In the genomic region with DNA sequence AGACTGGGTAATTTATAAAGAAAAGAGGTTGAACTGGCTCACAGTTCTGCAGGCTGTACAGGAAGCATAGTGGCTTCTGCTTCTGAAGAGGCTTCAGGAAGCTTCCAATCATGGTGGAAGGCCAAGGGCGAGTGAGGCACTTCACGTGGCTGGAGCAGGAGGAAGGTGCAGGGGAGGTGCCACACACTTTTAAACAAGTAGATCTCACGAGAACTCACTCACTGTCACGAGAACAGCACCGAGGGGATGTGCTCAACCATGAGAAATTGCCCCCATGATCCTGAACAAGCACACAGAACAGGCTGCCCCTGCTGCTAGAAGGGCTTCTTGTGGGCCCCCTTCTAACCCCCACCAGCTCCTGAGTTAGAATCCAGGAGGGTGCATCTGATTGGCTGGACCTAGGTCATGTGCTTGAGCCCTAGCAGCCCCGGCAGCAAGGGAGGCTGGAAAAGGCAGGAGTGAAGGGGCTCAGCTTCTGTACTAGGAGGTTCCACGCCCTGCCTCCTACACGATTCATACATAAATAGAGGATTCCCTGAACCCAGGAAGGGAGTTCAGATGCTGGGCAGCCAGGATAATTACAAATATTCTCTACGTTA, we compare ENCODE assay signal across 31 cellular contexts.
"Had no signal": no experiment of that assay in that cellular context is flagged by ENCODE, and none has a peak within 500 bp of the region (broad histone marks: within the 10 kb centered on the region; RNA-seq: fewer than 3 reads in every experiment).

No MANE protein-coding gene starts in this region.

- DNase-seq: activated CD4-positive, alpha-beta T cell treated with anti-CD3 and anti-CD28 coated beads for 48 hours; activated CD4-positive, alpha-beta T cell treated with anti-CD3 and anti-CD28 coated beads, Interleukin-2, amount 50 U/mL, for 48 hours; activated CD8-positive, alpha-beta memory T cell treated with anti-CD3 and anti-CD28 coated beads for 24 hours; activated gamma-delta T cell; activated naive CD4-positive, alpha-beta T cell treated with anti-CD3 and anti-CD28 coated beads, Interleukin-2, amount 50 U/mL, for 16 hours; activated T-cell treated with anti-CD3 and anti-CD28 coated beads, Interleukin-2, amount 50 U/mL, for 1 hour; amniotic stem cell; brain microvascular endothelial cell; effector memory CD4-positive, alpha-beta T cell; gastrocnemius medialis; glutamatergic neuron; immature natural killer cell; kidney; left colon; naive thymus-derived CD8-positive, alpha-beta T cell; stimulated activated CD4-positive, alpha-beta T cell treated with anti-CD3 and anti-CD28 coated beads, Interleukin-12 subunit alpha, Interleukin-12 subunit beta, amount 100 ng/mL, for 4 hours; stimulated activated CD4-positive, alpha-beta T cell treated with anti-CD3 and anti-CD28 coated beads, Interleukin-4, amount 100 ng/mL, for 24 hours; stimulated activated naive CD8-positive, alpha-beta T cell treated with anti-CD3 and anti-CD28 coated beads, Interleukin-15, amount 100 ng/mL, for 72 hours; T-helper 9 cell; uterus had no signal

- ATAC-seq: activated CD4-positive, CD25-positive, alpha-beta regulatory T cell treated with anti-CD3 and anti-CD28 coated beads, Interleukin-2, amount 50 U/mL, for 24 hours; gastrocnemius medialis; naive thymus-derived CD8-positive, alpha-beta T cell; sciatic nerve; stimulated activated memory B cell treated with anti-CD40 and anti-IgM and Interleukin-4, amounts not matched to agents 10 μg/mL and 1 μg/mL and 100 μg/mL, for 72 hours; stimulated activated naive CD8-positive, alpha-beta T cell treated with anti-CD3 and anti-CD28 coated beads, Interleukin-15, amount 100 ng/mL, for 72 hours had no signal

- H3K27me3 Mint-ChIP-seq: stimulated activated memory B cell treated with anti-CD40 and anti-IgM and Interleukin-4, amounts not matched to agents 10 μg/mL and 1 μg/mL and 100 μg/mL, for 72 hours; stimulated activated naive CD8-positive, alpha-beta T cell treated with anti-CD3 and anti-CD28 coated beads, Interleukin-15, amount 100 ng/mL, for 72 hours had no signal

- H3K36me3 Mint-ChIP-seq: naive thymus-derived CD8-positive, alpha-beta T cell; type B pancreatic cell had no signal

- H3K36me3 ChIP-seq: brain microvascular endothelial cell, gastrocnemius medialis, neutrophil, uterus had no signal

- H3K9me3 ChIP-seq: gastrocnemius medialis, neutrophil, uterus had no signal

- H3K9me3 Mint-ChIP-seq: immature natural killer cell, type B pancreatic cell had no signal

- H3K4me3 ChIP-seq: coronary artery, dorsolateral prefrontal cortex, gastrocnemius medialis, skin epidermis, uterus had no signal

- H3K27me3 ChIP-seq: brain microvascular endothelial cell, gastrocnemius medialis, neutrophil, uterus had no signal

- H3K27ac ChIP-seq: brain microvascular endothelial cell, coronary artery, dorsolateral prefrontal cortex, gastrocnemius medialis, neutrophil, skin epidermis, uterus, VCaP had no signal

- H3K27ac Mint-ChIP-seq: activated T-helper 1 cell treated with anti-CD3 and anti-CD28 coated beads, Interleukin-12 subunit alpha, Interleukin-12 subunit beta, Interleukin-2, Interleukin-4 antibody, amounts not matched to agents 30 ng/mL and 10 ng/mL and 1 ng/mL, durations not matched to agents 14 hours and 24 hours and 36 hours; memory B cell; stimulated activated memory B cell treated with anti-CD40 and anti-IgM and Interleukin-4, amounts not matched to agents 10 μg/mL and 1 μg/mL and 100 μg/mL, for 72 hours; type B pancreatic cell had no signal

- H3K4me1 ChIP-seq: uterus had no signal

- H3K4me3 Mint-ChIP-seq: activated T-helper 1 cell treated with anti-CD3 and anti-CD28 coated beads, Interleukin-12 subunit alpha, Interleukin-12 subunit beta, Interleukin-2, Interleukin-4 antibody, amounts not matched to agents 30 ng/mL and 10 ng/mL and 1 ng/mL, durations not matched to agents 14 hours and 24 hours and 36 hours; immature natural killer cell; memory B cell; naive thymus-derived CD8-positive, alpha-beta T cell; stimulated activated memory B cell treated with anti-CD40 and anti-IgM and Interleukin-4, amounts not matched to agents 10 μg/mL and 1 μg/mL and 100 μg/mL, for 72 hours; stimulated activated naive CD8-positive, alpha-beta T cell treated with anti-CD3 and anti-CD28 coated beads, Interleukin-15, amount 100 ng/mL, for 72 hours; type B pancreatic cell had no signal
